Comparison of ENCODE assay signal across 23 cellular contexts in the genomic region with DNA sequence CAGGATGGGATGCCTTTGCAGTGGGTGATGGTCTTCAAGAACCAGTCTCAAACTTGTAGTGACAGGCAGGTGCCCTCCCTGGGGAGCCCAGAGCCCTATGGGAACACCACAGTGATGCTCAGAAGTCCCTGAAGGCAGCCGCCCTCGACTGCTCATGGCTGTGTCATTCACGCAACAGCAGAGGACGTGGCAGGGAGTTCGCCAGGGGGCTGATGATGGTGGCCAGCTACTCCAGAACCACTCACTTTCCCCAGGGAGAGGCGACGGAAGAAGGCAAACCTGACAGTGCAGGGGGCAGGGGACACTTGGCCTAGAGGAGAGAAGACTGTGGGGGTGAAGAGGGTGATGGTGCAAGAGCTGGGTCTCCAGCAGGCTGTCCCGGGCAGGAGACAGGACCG. TPM values are rescaled to one million over a fixed set of nuclear protein-coding genes. Genes with fewer than 3 reads are reported as not detected.
DNase-seq lines count a peak whose midpoint lies in the region; ATAC-seq, FAIRE-seq and TF ChIP-seq lines count a peak whose summit lies in the region.
"Had no signal": no experiment of that assay in that cellular context is flagged by ENCODE, and none has a peak within 500 bp of the region (broad histone marks: within the 10 kb centered on the region; RNA-seq: fewer than 3 reads in every experiment).

No MANE protein-coding gene starts in this region.

- intact Hi-C loops in activated T-helper 2 cell treated with anti-CD3 and anti-CD28 coated beads, Interferon-gamma antibody, Interleukin-2, Interleukin-4, amounts not matched to agents 10 μg/mL and 5 μg/mL and 100 μg/mL, durations not matched to agents 14 hours and 24 hours and 36 hours (cut with micrococcal nuclease): loop anchor here (5.0 kb wide), 3 partner anchors 90 to 160 kb away; no protein-coding TSS in a partner anchor

- H3K27ac Mint-ChIP-seq in activated T-helper 2 cell treated with anti-CD3 and anti-CD28 coated beads, Interferon-gamma antibody, Interleukin-2, Interleukin-4, amounts not matched to agents 10 μg/mL and 5 μg/mL and 100 μg/mL, durations not matched to agents 14 hours and 24 hours and 36 hours: peak overlapping the region; percentile 83
- peak overlapping the region; percentile 63 for H3K27ac Mint-ChIP-seq in stimulated activated memory B cell treated with anti-CD40 and anti-IgM and Interleukin-4, amounts not matched to agents 10 μg/mL and 1 μg/mL and 100 μg/mL, for 72 hours
- H3K27ac Mint-ChIP-seq: H9 had no signal

- H3K9me3 ChIP-seq in upper lobe of left lung: no peaks in the 10 kb centered on the region
- H3K9me3 ChIP-seq: Peyer's patch, SK-N-SH had no signal

- peaks cover 78% of the 10 kb centered on the region for H3K4me1 Mint-ChIP-seq in activated T-helper 2 cell treated with anti-CD3 and anti-CD28 coated beads, Interferon-gamma antibody, Interleukin-2, Interleukin-4, amounts not matched to agents 10 μg/mL and 5 μg/mL and 100 μg/mL, durations not matched to agents 14 hours and 24 hours and 36 hours (ENCODE audit: low read depth)
- peaks cover 53% of the 10 kb centered on the region for H3K4me1 Mint-ChIP-seq in stimulated activated memory B cell treated with anti-CD40 and anti-IgM and Interleukin-4, amounts not matched to agents 10 μg/mL and 1 μg/mL and 100 μg/mL, for 72 hours

- H3K9me3 Mint-ChIP-seq in activated T-helper 2 cell treated with anti-CD3 and anti-CD28 coated beads, Interferon-gamma antibody, Interleukin-2, Interleukin-4, amounts not matched to agents 10 μg/mL and 5 μg/mL and 100 μg/mL, durations not matched to agents 14 hours and 24 hours and 36 hours: no peaks in the 10 kb centered on the region
- H3K9me3 Mint-ChIP-seq in stimulated activated memory B cell treated with anti-CD40 and anti-IgM and Interleukin-4, amounts not matched to agents 10 μg/mL and 1 μg/mL and 100 μg/mL, for 72 hours: no peaks in the 10 kb centered on the region
- H3K9me3 Mint-ChIP-seq: CD4-positive, alpha-beta memory T cell; H9 had no signal

- no peaks in the 10 kb centered on the region for H3K27me3 ChIP-seq in upper lobe of left lung
- H3K27me3 ChIP-seq: Peyer's patch had no signal

- no peak overlapping the region for H3K4me3 ChIP-seq in upper lobe of left lung
- H3K4me3 ChIP-seq: Peyer's patch had no signal

- DNase-seq in activated CD8-positive, alpha-beta memory T cell treated with anti-CD3 and anti-CD28 coated beads, Interleukin-2, amount 50 U/mL, for 48 hours: peak; percentile 59
- no peak for DNase-seq in activated CD8-positive, alpha-beta memory T cell treated with anti-CD3 and anti-CD28 coated beads for 24 hours
- DNase-seq in GM19239 (ENCODE audit: insufficient read length, low spot score) (no peak), NCI-H187 (lab: John Stamatoyannopoulos, UW) (no peak), upper lobe of left lung (no peak)
- DNase-seq in activated T-helper 2 cell treated with anti-CD3 and anti-CD28 coated beads, Interferon-gamma antibody, Interleukin-2, Interleukin-4, amounts not matched to agents 10 μg/mL and 5 μg/mL and 100 μg/mL, durations not matched to agents 14 hours and 24 hours and 36 hours (ENCODE audit: low spot score): no peak
- DNase-seq: CD4-positive, alpha-beta memory T cell; DND-41; GDM1; H9; NCI-H1092 treated with DMSO at 0.1 percent for 48 hours; NCI-H1694 treated with DMSO at 0.1 percent for 48 hours; NCI-H2171; Peyer's patch; Right ventricle myocardium superior; SK-N-SH had no signal

- no peaks in the 10 kb centered on the region for H3K36me3 ChIP-seq in upper lobe of left lung
- H3K36me3 ChIP-seq: Peyer's patch had no signal

- no peak for TF ChIP-seq POLR2A in upper lobe of left lung (IDR thresholded peaks at IDR 0.05)

- FAIRE-seq in GM19239 (lab: Jason Lieb, UNC): peak; percentile 68
- FAIRE-seq: D721Med had no signal

- no peak overlapping the region for H3K27ac ChIP-seq in upper lobe of left lung
- H3K27ac ChIP-seq: Peyer's patch had no signal

- no peaks in the 10 kb centered on the region for H3K27me3 Mint-ChIP-seq in activated T-helper 2 cell treated with anti-CD3 and anti-CD28 coated beads, Interferon-gamma antibody, Interleukin-2, Interleukin-4, amounts not matched to agents 10 μg/mL and 5 μg/mL and 100 μg/mL, durations not matched to agents 14 hours and 24 hours and 36 hours (ENCODE audit: low read depth)
- H3K27me3 Mint-ChIP-seq in stimulated activated memory B cell treated with anti-CD40 and anti-IgM and Interleukin-4, amounts not matched to agents 10 μg/mL and 1 μg/mL and 100 μg/mL, for 72 hours: peaks cover 24% of the 10 kb centered on the region

- H3K4me1 ChIP-seq in upper lobe of left lung: peaks cover 0 to 2% (median 0%) of the 10 kb centered on the region in 4 donors
- H3K4me1 ChIP-seq: Peyer's patch had no signal

- TF ChIP-seq CTCF in upper lobe of left lung (IDR thresholded peaks at IDR 0.05): no peak

- peaks cover 27% of the 10 kb centered on the region for H3K36me3 Mint-ChIP-seq in activated T-helper 2 cell treated with anti-CD3 and anti-CD28 coated beads, Interferon-gamma antibody, Interleukin-2, Interleukin-4, amounts not matched to agents 10 μg/mL and 5 μg/mL and 100 μg/mL, durations not matched to agents 14 hours and 24 hours and 36 hours (ENCODE audit: low read depth)
- no peaks in the 10 kb centered on the region for H3K36me3 Mint-ChIP-seq in stimulated activated memory B cell treated with anti-CD40 and anti-IgM and Interleukin-4, amounts not matched to agents 10 μg/mL and 1 μg/mL and 100 μg/mL, for 72 hours
- H3K36me3 Mint-ChIP-seq: CD4-positive, alpha-beta memory T cell had no signal

- 91 to 97% methylated on average over 7 to 9 of the region's 9 CpGs for WGBS in upper lobe of left lung, 2 donors

- TF ChIP-seq EP300 in upper lobe of left lung (IDR thresholded peaks at IDR 0.05): no peak

- peak; percentile 28 for ATAC-seq in stimulated activated memory B cell treated with anti-CD40 and anti-IgM and Interleukin-4, amounts not matched to agents 10 μg/mL and 1 μg/mL and 100 μg/mL, for 72 hours
- ATAC-seq in HG02763 (IDR thresholded peaks at IDR 0.05; ENCODE audit: unreplicated experiment) (no peak), upper lobe of left lung (ENCODE audit: low FRiP score in 2 of 2) (no peak)

- peak overlapping the region; percentile 55 for H3K4me3 Mint-ChIP-seq in activated T-helper 2 cell treated with anti-CD3 and anti-CD28 coated beads, Interferon-gamma antibody, Interleukin-2, Interleukin-4, amounts not matched to agents 10 μg/mL and 5 μg/mL and 100 μg/mL, durations not matched to agents 14 hours and 24 hours and 36 hours (ENCODE audit: low read depth)
- peak overlapping the region; percentile 32 for H3K4me3 Mint-ChIP-seq in stimulated activated memory B cell treated with anti-CD40 and anti-IgM and Interleukin-4, amounts not matched to agents 10 μg/mL and 1 μg/mL and 100 μg/mL, for 72 hours
- H3K4me3 Mint-ChIP-seq: H9 had no signal

RNA-seq across cellular contexts. Expression of a gene that starts 4.0 kb away (rescaled TPM):
- total RNA-seq in activated T-helper 2 cell treated with anti-CD3 and anti-CD28 coated beads, Interferon-gamma antibody, Interleukin-2, Interleukin-4, amounts not matched to agents 10 μg/mL and 5 μg/mL and 100 μg/mL, durations not matched to agents 14 hours and 24 hours and 36 hours: 777 and 830 TPM in 2 replicates
- 1 to 10 TPM in 1 of 6 donors, under 1 TPM in 1, not detected in 4; 0.49 to 1.0 TPM for total RNA-seq in upper lobe of left lung
- total RNA-seq: A673; CD4-positive, alpha-beta memory T cell; H9; HT-29; M059J; NCI-H460; Peyer's patch; Right ventricle myocardium superior had no signal

RNA-seq across cellular contexts. Expression of a gene that starts 11.8 kb away (rescaled TPM):
- total RNA-seq in activated T-helper 2 cell treated with anti-CD3 and anti-CD28 coated beads, Interferon-gamma antibody, Interleukin-2, Interleukin-4, amounts not matched to agents 10 μg/mL and 5 μg/mL and 100 μg/mL, durations not matched to agents 14 hours and 24 hours and 36 hours: 21.6 and 25.8 TPM in 2 replicates
- total RNA-seq in upper lobe of left lung: not detected
- total RNA-seq: A673; CD4-positive, alpha-beta memory T cell; H9; HT-29; M059J; NCI-H460; Peyer's patch; Right ventricle myocardium superior had no signal

Comparison
In these comparisons a context has a peak if more than half of its experiments do, and no peak if none do; other contexts are left out.
1. RNA of a gene that starts 4.0 kb away (total RNA-seq): 777 to 830 TPM in activated T-helper 2 cell treated with anti-CD3 and anti-CD28 coated beads, Interferon-gamma antibody, Interleukin-2, Interleukin-4, amounts not matched to agents 10 μg/mL and 5 μg/mL and 100 μg/mL, durations not matched to agents 14 hours and 24 hours and 36 hours; 0.49 to 1.0 TPM in upper lobe of left lung; every median in the first group is over 100 times any median in the second.
2. RNA of a gene that starts 11.8 kb away (total RNA-seq): 21.6 to 25.8 TPM in activated T-helper 2 cell treated with anti-CD3 and anti-CD28 coated beads, Interferon-gamma antibody, Interleukin-2, Interleukin-4, amounts not matched to agents 10 μg/mL and 5 μg/mL and 100 μg/mL, durations not matched to agents 14 hours and 24 hours and 36 hours; not detected in upper lobe of left lung; every median in the first group is over 10 times any median in the second.